Comparison of ENCODE assay signal across 1 cellular context in the genomic region with DNA sequence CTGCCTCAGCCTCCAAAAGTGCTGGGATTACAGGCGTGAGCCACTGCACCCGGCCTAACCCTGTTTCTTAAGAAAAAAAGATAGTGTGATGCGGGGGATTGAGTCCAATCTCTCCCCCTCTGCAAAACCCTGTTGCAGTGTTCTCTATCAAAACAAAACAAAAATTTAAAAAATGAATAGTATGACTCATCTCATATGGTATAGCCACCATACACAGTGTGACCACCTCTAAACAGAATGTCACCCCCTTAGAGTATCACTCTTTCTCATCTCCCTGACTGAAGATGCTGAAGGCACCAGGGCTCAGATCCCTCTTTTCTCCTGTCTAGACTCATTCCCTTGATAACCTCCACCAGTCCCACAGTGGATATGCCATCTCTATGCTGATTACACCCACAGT.
TF ChIP-seq lines count a peak whose summit lies in the region.

No MANE protein-coding gene starts in this region.

TF ChIP-seq in GM12878, 131 proteins besides CTCF, POLR2A, EP300 and RAD21:
- TF ChIP-seq MYC (IDR thresholded peaks at IDR 0.05; ENCODE audit: insufficient read depth, insufficient read length, insufficient replicate concordance, low read length, severe bottlenecking): no peak
